18 cellular contexts compared by ENCODE assay signal in the genomic region with DNA sequence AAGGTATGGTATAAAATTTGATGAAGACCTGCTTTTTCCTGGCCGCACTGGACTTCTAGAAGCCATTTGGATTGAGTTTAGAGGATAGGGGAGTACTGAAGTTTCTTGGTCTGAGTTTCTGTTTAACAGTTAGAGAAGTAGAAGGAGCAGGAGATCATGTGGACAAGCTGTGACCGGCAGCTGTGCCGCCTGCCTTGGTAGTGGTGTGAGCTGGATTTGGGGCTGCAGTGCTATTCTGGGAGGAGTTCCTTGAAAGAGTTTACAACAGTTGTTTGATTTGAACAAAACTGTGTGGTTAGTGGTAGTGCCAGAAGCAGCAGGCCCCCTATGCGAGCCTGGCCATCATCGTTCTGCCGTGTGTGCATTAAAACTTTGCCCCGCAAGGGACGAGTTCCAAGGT.
"Had no signal": no experiment of that assay in that cellular context is flagged by ENCODE, and none has a peak within 500 bp of the region (broad histone marks: within the 10 kb centered on the region; RNA-seq: fewer than 3 reads in every experiment).

No MANE protein-coding gene starts in this region.

- H3K9me3 ChIP-seq: colonic mucosa had no signal

- H3K9ac ChIP-seq: parathyroid adenoma had no signal

- H3K4me1 ChIP-seq: colonic mucosa, heart right ventricle, parathyroid adenoma had no signal

- H2AFZ ChIP-seq: parathyroid adenoma had no signal

- H3K36me3 ChIP-seq: colonic mucosa, heart right ventricle, stomach, thoracic aorta had no signal

- H3K27ac ChIP-seq: colonic mucosa, heart right ventricle, parathyroid adenoma, stomach, thoracic aorta had no signal

- H3K27me3 ChIP-seq: colonic mucosa, heart right ventricle, stomach had no signal

- DNase-seq: colonic mucosa; effector CD4-positive, alpha-beta T cell; endodermal cell; erythroblast; foreskin melanocyte; heart right ventricle; kidney glomerular epithelial cell; naive B cell; small intestine; stimulated activated CD4-positive, alpha-beta T cell treated with anti-CD3 and anti-CD28 coated beads, Interleukin-12 subunit alpha, Interleukin-12 subunit beta, amount 100 ng/mL, for 4 hours; stimulated activated naive CD4-positive, alpha-beta T cell; stomach; trophoblast cell had no signal

- H3K79me2 ChIP-seq: parathyroid adenoma had no signal

- ATAC-seq: heart right ventricle, sciatic nerve had no signal

- H3K4me1 Mint-ChIP-seq: mesothelial cell of epicardium had no signal

- H3K27ac Mint-ChIP-seq: endodermal cell, mesothelial cell of epicardium, naive B cell, nephron had no signal

- H3K27me3 Mint-ChIP-seq: naive B cell had no signal

- H3K4me3 ChIP-seq: colonic mucosa, heart right ventricle, stomach, thoracic aorta had no signal

- H3K4me3 Mint-ChIP-seq: endodermal cell, mesothelial cell of epicardium, naive B cell, nephron had no signal
